ENCODE assay signal across 9 cellular contexts in genomic region chr17:72518810-72519597, GRCh38.
DNase-seq lines count a peak whose midpoint lies in the region; ATAC-seq and TF ChIP-seq lines count a peak whose summit lies in the region.
"Had no signal": no experiment of that assay in that cellular context is flagged by ENCODE, and none has a peak within 500 bp of the region (broad histone marks: within the 10 kb centered on the region; RNA-seq: fewer than 3 reads in every experiment).

No MANE protein-coding gene starts in this region.

- no peaks in the 10 kb centered on the region for H3K27me3 Mint-ChIP-seq in neural crest cell (ENCODE audit: low read depth)

- no peak for TF ChIP-seq CTCF in neural crest cell (conservative IDR thresholded peaks at IDR 0.05)

- no peaks in the 10 kb centered on the region for H3K9me3 Mint-ChIP-seq in neural crest cell

- H3K4me1 Mint-ChIP-seq in neural crest cell, result peaks cover 30% of the 10 kb centered on the region

- H3K27ac ChIP-seq in caudate nucleus (ENCODE audit: low read depth, low read length), result peak overlapping the region; percentile 69

- H3K4me3 Mint-ChIP-seq in neural crest cell, result no peak overlapping the region

- H3K36me3 Mint-ChIP-seq in neural crest cell (ENCODE audit: low read depth), result no peaks in the 10 kb centered on the region

- peak overlapping the region; percentile 16 for H3K27ac Mint-ChIP-seq in neural crest cell (ENCODE audit: unreplicated experiment)

- ATAC-seq in GM21367 (IDR thresholded peaks at IDR 0.05; ENCODE audit: unreplicated experiment) (no peak), HG02763 (IDR thresholded peaks at IDR 0.05; ENCODE audit: unreplicated experiment) (no peak)

- in situ Hi-C loops in KBM-7 (cut with MboI; ENCODE audit: low pct_unique_long_range_greater_than_20kb, low sequenced_read_pairs), result no loop called here

- DNase-seq in DMS153 treated with DMSO at 0.1 percent for 48 hours (lab: John Stamatoyannopoulos, UW; ENCODE audit: unreplicated experiment), result peak; percentile 93
- peak; percentile 20 for DNase-seq in NCI-H2107 (lab: John Stamatoyannopoulos, UW)
- peak in 6 of 61 donors; percentile 11 to 59 (median 18) for DNase-seq in caudate nucleus (lab: John Stamatoyannopoulos, UW)
- DNase-seq in neural crest cell (ENCODE audit: low read depth, low spot score), result no peak
- no peak for DNase-seq in HPDE6-E6E7 (ENCODE audit: extremely low spot score)
- DNase-seq in KBM-7, result no peak
- DNase-seq: hippocampal formation had no signal

Comparison
In these comparisons a context has a peak if more than half of its experiments do, and no peak if none do; other contexts are left out.
1. DNase-seq: peak in DMS153 treated with DMSO at 0.1 percent for 48 hours (single experiment) and NCI-H2107 (single experiment); none in neural crest cell (single experiment), HPDE6-E6E7 (single experiment) and KBM-7 (single experiment).